14 cellular contexts compared by ENCODE assay signal in the genomic region with DNA sequence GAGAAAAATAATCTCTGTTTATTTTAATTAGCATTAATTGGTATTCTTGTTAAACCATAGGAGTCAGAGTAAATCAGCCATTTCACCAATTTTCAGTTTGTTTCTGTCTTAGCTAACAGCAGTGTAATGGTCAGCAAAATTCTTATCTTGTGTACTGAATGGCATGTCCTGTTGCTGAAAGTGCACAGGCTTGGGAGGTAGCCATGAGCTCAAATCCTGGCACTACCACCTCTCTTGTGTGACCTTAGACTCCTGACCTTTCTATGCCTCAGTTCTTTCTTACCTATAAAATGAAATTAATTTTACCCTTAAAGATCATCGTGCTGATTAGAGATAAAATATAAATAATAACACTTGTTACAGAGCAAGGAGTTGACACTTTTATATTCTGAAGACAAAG.
"Had no signal": no experiment of that assay in that cellular context is flagged by ENCODE, and none has a peak within 500 bp of the region (broad histone marks: within the 10 kb centered on the region; RNA-seq: fewer than 3 reads in every experiment).

No MANE protein-coding gene starts in this region.

- H3K4me3 Mint-ChIP-seq: activated CD4-positive, alpha-beta T cell treated with anti-CD3 and anti-CD28 coated beads for 36 hours; activated CD8-positive, alpha-beta T cell treated with anti-CD3 and anti-CD28 coated beads, Interleukin-2, amount 10 ng/mL, durations not matched to agents 7 days and 5 days; mesothelial cell of epicardium had no signal

- H3K9me3 ChIP-seq: colonic mucosa, SK-N-SH, suprapubic skin had no signal

- H3K4me1 Mint-ChIP-seq: mesothelial cell of epicardium had no signal

- H3K4me2 ChIP-seq: SK-N-SH had no signal

- H3K27ac Mint-ChIP-seq: activated CD4-positive, alpha-beta T cell treated with anti-CD3 and anti-CD28 coated beads for 36 hours; activated CD8-positive, alpha-beta T cell treated with anti-CD3 and anti-CD28 coated beads, Interleukin-2, amount 10 ng/mL, durations not matched to agents 7 days and 5 days; mesothelial cell of epicardium had no signal

- H3K27ac ChIP-seq: colonic mucosa, VCaP had no signal

- H3K9ac ChIP-seq: SK-N-SH had no signal

- ATAC-seq: activated CD4-positive, alpha-beta T cell treated with anti-CD3 and anti-CD28 coated beads for 36 hours; activated CD8-positive, alpha-beta T cell treated with anti-CD3 and anti-CD28 coated beads, Interleukin-2, amount 10 ng/mL, durations not matched to agents 7 days and 5 days; sciatic nerve had no signal

- H3K4me3 ChIP-seq: colonic mucosa, suprapubic skin had no signal

- H3K27me3 ChIP-seq: colonic mucosa, suprapubic skin had no signal

- FAIRE-seq: urothelium cell line had no signal

- DNase-seq: activated CD4-positive, alpha-beta T cell treated with anti-CD3 and anti-CD28 coated beads for 36 hours; activated CD8-positive, alpha-beta memory T cell treated with anti-CD3 and anti-CD28 coated beads, Interleukin-2, amount 50 U/mL, for 48 hours; activated CD8-positive, alpha-beta T cell treated with anti-CD3 and anti-CD28 coated beads, Interleukin-2, amount 10 ng/mL, durations not matched to agents 7 days and 5 days; colonic mucosa; effector memory CD4-positive, alpha-beta T cell; stimulated activated CD4-positive, alpha-beta T cell treated with anti-CD3 and anti-CD28 coated beads, Interleukin-12 subunit alpha, Interleukin-12 subunit beta, amount 100 ng/mL, for 4 hours; stimulated activated naive CD4-positive, alpha-beta T cell; T-helper 1 cell had no signal

- H3K27me3 Mint-ChIP-seq: activated CD4-positive, alpha-beta T cell treated with anti-CD3 and anti-CD28 coated beads for 36 hours had no signal

- H3K4me1 ChIP-seq: colonic mucosa had no signal
